In genomic region chr1:67941155-67941554, GRCh38 we compare ENCODE assay signal across 28 cellular contexts.
"Had no signal": no experiment of that assay in that cellular context is flagged by ENCODE, and none has a peak within 500 bp of the region (broad histone marks: within the 10 kb centered on the region; RNA-seq: fewer than 3 reads in every experiment).

No MANE protein-coding gene starts in this region.

- H3K27ac ChIP-seq: brain microvascular endothelial cell, coronary artery, dorsolateral prefrontal cortex, foreskin keratinocyte, gastrocnemius medialis, heart left ventricle had no signal

- FAIRE-seq: astrocyte, bronchial epithelial cell had no signal

- H3K36me3 ChIP-seq: brain microvascular endothelial cell, gastrocnemius medialis, heart left ventricle had no signal

- H3K4me1 ChIP-seq: foreskin keratinocyte had no signal

- H3K9me3 ChIP-seq: gastrocnemius medialis, heart left ventricle had no signal

- ATAC-seq: activated CD4-positive, alpha-beta T cell treated with anti-CD3 and anti-CD28 coated beads for 36 hours; activated CD8-positive, alpha-beta T cell treated with anti-CD3 and anti-CD28 coated beads, Interleukin-2, amount 10 ng/mL, durations not matched to agents 7 days and 5 days; activated naive CD4-positive, alpha-beta T cell treated with anti-CD3 and anti-CD28 coated beads, Interleukin-2, amount 50 U/mL, for 72 hours; activated T-cell treated with anti-CD3 and anti-CD28 coated beads, Interleukin-2, amount 50 U/mL, for 72 hours; esophagus mucosa; foreskin keratinocyte; gastrocnemius medialis; heart left ventricle had no signal

- H3K27me3 ChIP-seq: brain microvascular endothelial cell, foreskin keratinocyte, gastrocnemius medialis, heart left ventricle had no signal

- DNase-seq: activated CD4-positive, alpha-beta memory T cell treated with anti-CD3 and anti-CD28 coated beads for 36 hours; activated CD4-positive, alpha-beta T cell treated with anti-CD3 and anti-CD28 coated beads for 36 hours; activated CD4-positive, alpha-beta T cell treated with anti-CD3 and anti-CD28 coated beads, Interleukin-2, amount 10 ng/mL, durations not matched to agents 24 days and 14 days; activated CD4-positive, CD25-positive, alpha-beta regulatory T cell; activated CD4-positive, CD25-positive, alpha-beta regulatory T cell treated with anti-CD3 and anti-CD28 coated beads, Interleukin-2, amount 50 U/mL, for 72 hours; activated CD8-positive, alpha-beta memory T cell treated with anti-CD3 and anti-CD28 coated beads, Interleukin-2, amount 50 U/mL, for 48 hours; activated CD8-positive, alpha-beta T cell treated with anti-CD3 and anti-CD28 coated beads, Interleukin-2, amount 10 ng/mL, durations not matched to agents 7 days and 5 days; activated gamma-delta T cell; activated naive CD4-positive, alpha-beta T cell; activated naive CD4-positive, alpha-beta T cell treated with anti-CD3 and anti-CD28 coated beads, Interleukin-2, amount 10 ng/mL, durations not matched to agents 7 days and 5 days; activated naive CD8-positive, alpha-beta T cell treated with anti-CD3 and anti-CD28 coated beads, Interleukin-2, amount 10 ng/mL, durations not matched to agents 7 days and 5 days; activated T-cell treated with anti-CD3 and anti-CD28 coated beads for 4 hours; activated T-cell treated with anti-CD3 and anti-CD28 coated beads, Interleukin-2, amount 50 U/mL, for 24 hours; activated T-cell treated with anti-CD3 and anti-CD28 coated beads, Interleukin-2, amount 50 U/mL, for 72 hours; brain microvascular endothelial cell; dorsolateral prefrontal cortex; effector memory CD4-positive, alpha-beta T cell; endodermal cell; foreskin keratinocyte; gastrocnemius medialis; glutamatergic neuron; heart left ventricle; T-helper 2 cell had no signal

- H3K4me3 ChIP-seq: coronary artery, dorsolateral prefrontal cortex, gastrocnemius medialis, heart left ventricle had no signal
